In the genomic region with DNA sequence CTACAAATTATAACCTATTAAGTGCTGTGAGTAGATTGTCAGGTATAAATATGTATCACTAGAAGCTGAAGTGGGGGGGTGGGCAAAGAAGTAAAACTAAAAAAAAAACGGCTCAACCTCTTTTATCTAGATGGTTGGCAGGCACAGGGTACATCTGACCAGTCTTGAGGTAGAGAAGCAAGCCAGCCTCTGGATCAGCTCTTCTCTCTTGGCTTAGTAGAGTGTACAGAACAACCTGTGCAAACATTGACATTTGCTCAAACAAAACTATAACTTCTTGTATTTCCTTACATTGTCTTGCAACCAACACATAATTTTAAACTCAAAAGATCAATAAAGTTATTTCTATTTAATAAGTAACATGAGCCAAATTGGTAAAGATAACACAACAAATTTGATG, we compare ENCODE assay signal across 1 cellular context.
TF ChIP-seq lines count a peak whose summit lies in the region.

No MANE protein-coding gene starts in this region.

TF ChIP-seq in HepG2, 621 proteins besides CTCF, POLR2A, EP300 and RAD21:
- TF ChIP-seq, protein P1, sequence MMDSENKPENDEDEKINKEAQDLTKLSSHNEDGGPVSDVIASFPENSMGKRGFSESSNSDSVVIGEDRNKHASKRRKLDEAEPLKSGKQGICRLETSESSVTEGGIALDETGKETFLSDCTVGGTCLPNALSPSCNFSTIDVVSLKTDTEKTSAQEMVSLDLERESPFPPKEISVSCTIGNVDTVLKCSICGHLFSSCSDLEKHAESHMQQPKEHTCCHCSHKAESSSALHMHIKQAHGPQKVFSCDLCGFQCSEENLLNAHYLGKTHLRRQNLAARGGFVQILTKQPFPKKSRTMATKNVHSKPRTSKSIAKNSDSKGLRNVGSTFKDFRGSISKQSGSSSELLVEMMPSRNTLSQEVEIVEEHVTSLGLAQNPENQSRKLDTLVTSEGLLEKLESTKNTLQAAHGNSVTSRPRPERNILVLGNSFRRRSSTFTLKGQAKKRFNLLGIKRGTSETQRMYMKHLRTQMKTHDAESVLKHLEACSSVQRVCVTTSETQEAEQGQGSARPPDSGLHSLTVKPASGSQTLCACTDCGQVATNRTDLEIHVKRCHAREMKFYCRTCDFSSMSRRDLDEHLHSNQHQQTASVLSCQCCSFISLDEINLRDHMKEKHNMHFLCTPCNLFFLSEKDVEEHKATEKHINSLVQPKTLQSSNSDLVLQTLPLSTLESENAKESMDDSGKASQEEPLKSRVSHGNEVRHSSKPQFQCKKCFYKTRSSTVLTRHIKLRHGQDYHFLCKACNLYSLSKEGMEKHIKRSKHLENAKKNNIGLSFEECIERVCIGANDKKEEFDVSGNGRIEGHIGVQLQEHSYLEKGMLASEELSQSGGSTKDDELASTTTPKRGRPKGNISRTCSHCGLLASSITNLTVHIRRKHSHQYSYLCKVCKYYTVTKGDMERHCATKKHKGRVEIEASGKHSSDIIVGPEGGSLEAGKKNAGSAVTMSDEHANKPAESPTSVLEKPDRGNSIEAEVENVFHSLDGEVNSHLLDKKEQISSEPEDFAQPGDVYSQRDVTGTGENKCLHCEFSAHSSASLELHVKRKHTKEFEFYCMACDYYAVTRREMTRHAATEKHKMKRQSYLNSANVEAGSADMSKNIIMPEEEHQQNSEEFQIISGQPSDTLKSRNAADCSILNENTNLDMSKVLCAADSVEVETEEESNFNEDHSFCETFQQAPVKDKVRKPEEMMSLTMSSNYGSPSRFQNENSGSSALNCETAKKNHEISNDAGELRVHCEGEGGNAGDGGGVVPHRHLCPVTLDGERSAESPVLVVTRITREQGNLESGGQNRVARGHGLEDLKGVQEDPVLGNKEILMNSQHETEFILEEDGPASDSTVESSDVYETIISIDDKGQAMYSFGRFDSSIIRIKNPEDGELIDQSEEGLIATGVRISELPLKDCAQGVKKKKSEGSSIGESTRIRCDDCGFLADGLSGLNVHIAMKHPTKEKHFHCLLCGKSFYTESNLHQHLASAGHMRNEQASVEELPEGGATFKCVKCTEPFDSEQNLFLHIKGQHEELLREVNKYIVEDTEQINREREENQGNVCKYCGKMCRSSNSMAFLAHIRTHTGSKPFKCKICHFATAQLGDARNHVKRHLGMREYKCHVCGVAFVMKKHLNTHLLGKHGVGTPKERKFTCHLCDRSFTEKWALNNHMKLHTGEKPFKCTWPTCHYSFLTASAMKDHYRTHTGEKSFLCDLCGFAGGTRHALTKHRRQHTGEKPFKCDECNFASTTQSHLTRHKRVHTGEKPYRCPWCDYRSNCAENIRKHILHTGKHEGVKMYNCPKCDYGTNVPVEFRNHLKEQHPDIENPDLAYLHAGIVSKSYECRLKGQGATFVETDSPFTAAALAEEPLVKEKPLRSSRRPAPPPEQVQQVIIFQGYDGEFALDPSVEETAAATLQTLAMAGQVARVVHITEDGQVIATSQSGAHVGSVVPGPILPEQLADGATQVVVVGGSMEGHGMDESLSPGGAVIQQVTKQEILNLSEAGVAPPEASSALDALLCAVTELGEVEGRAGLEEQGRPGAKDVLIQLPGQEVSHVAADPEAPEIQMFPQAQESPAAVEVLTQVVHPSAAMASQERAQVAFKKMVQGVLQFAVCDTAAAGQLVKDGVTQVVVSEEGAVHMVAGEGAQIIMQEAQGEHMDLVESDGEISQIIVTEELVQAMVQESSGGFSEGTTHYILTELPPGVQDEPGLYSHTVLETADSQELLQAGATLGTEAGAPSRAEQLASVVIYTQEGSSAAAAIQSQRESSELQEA (CRISPR knock-in tag; IDR thresholded peaks at IDR 0.05; ENCODE audit: not compliant biosample characterization), result no peak
- TF ChIP-seq, protein P2, sequence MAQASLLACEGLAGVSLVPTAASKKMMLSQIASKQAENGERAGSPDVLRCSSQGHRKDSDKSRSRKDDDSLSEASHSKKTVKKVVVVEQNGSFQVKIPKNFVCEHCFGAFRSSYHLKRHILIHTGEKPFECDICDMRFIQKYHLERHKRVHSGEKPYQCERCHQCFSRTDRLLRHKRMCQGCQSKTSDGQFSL (CRISPR knock-in tag; IDR thresholded peaks at IDR 0.05), result no peak
- TF ChIP-seq ZNF317 (CRISPR knock-in tag; IDR thresholded peaks at IDR 0.05) (no peak), ERF (CRISPR knock-in tag; IDR thresholded peaks at IDR 0.05) (no peak), ZFYVE20 (CRISPR knock-in tag; IDR thresholded peaks at IDR 0.05; ENCODE audit: borderline replicate concordance, low read depth) (no peak), FOXP1 (IDR thresholded peaks at IDR 0.05) (no peak), FOXP1 (CRISPR knock-in tag; IDR thresholded peaks at IDR 0.05) (no peak), HMG20B (CRISPR knock-in tag; conservative IDR thresholded peaks at IDR 0.05) (no peak), ASH2L (IDR thresholded peaks at IDR 0.05; ENCODE audit: insufficient read length, low read depth, low read length) (no peak), SMARCC2 (IDR thresholded peaks at IDR 0.05) (no peak)
